ENCODE assay signal across 1 cellular context in genomic region chr7:131327049-131327625, GRCh38.
TF ChIP-seq lines count a peak whose summit lies in the region.

No MANE protein-coding gene starts in this region.

TF ChIP-seq in SK-N-SH treated with all-trans-retinoic acid at 6 μM for 48 hours, 23 proteins besides CTCF, POLR2A, EP300 and RAD21:
- TF ChIP-seq CREB5 (CRISPR knock-in tag; IDR thresholded peaks at IDR 0.05; ENCODE audit: low read depth) (no peak), ZFP3 (CRISPR knock-in tag; IDR thresholded peaks at IDR 0.05) (no peak), TOX (CRISPR knock-in tag; IDR thresholded peaks at IDR 0.05; ENCODE audit: borderline replicate concordance) (no peak), TCF4 (CRISPR knock-in tag; IDR thresholded peaks at IDR 0.05; ENCODE audit: borderline replicate concordance) (no peak), POU6F1 (CRISPR knock-in tag; IDR thresholded peaks at IDR 0.05; ENCODE audit: borderline replicate concordance, low read depth) (no peak)
TF ChIP-seq in SK-N-SH treated with all-trans-retinoic acid at 6 μM for 48 hours: peak in this region for 0.
